Comparison of ENCODE assay signal across 8 cellular contexts in the genomic region with DNA sequence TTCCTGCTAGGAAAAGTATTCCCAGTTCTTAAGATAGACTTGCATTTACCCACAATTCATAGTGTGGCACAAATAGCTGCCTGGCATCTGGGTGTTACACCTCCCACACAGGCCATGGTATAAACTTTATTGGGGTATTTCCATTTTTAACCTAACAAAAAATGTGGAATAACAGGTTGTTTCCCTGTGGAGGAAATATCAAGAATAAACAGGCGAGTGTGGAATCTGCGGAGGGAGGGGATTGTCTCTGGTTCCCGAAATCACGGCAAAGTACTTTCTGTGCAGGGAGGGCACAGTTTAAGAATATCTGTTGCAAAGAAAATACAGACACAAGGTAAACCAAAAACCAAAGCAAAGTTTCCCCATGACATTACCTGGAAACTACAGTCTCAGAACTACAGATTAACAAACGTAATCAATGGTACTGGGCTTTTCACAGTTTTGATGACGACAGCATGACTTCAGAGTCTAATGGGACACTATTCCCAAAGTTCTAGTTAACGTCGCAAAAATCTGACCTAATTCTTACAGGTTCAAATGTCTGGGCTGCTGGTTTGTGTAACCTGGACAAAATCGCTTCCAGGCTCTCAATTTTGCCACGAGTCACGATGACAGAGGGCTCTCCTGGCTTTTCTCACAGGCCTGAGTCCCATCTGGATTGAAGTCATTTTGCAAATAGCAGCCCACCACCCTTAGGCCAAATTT. TPM values are rescaled to one million over a fixed set of nuclear protein-coding genes. Genes with fewer than 3 reads are reported as not detected.
DNase-seq lines count a peak whose midpoint lies in the region; ATAC-seq and TF ChIP-seq lines count a peak whose summit lies in the region.

No MANE protein-coding gene starts in this region.

- ATAC-seq in HG03095 (IDR thresholded peaks at IDR 0.05; ENCODE audit: unreplicated experiment) = no peak

- CTCF ChIA-PET in AG04450 (lab: Charles Lee) = interaction anchor here (0.7 to 1.0 kb wide), 2 partner anchors 68 to 185 kb away, joined by 3 read pairs; no protein-coding TSS in a partner anchor

- H3K27me3 ChIP-seq in AG04450 (ENCODE audit: control insufficient read depth, insufficient read depth, low read length) = no peaks in the 10 kb centered on the region
- no peaks in the 10 kb centered on the region for H3K27me3 ChIP-seq in mucosa of stomach (ENCODE audit: control insufficient read depth, insufficient read depth, low read length)

- DNase-seq in AG04450 (ENCODE audit: low read depth, low spot score) (no peak), chondrocyte (ENCODE audit: low spot score) (no peak), HuH-7 (ENCODE audit: low spot score) (no peak), NCI-H2081 (lab: John Stamatoyannopoulos, UW) (no peak), NCI-H226 (no peak)
- DNase-seq in Jurkat, Clone E6-1 (ENCODE audit: low read depth, low spot score) = no peak

- H3K36me3 ChIP-seq in mucosa of stomach (ENCODE audit: control insufficient read depth, insufficient read depth, low read length) = no peaks in the 10 kb centered on the region

- H3K4me1 Mint-ChIP-seq in chondrocyte (ENCODE audit: low read depth) = peaks cover 66% of the 10 kb centered on the region

- POLR2A ChIA-PET in AG04450 (lab: Yijun Ruan, JAX) = interaction anchor here (1.1 to 2.2 kb wide), 4 partner anchors 12 to 128 kb away, joined by 3 to 18 read pairs (median 6); a partner anchor contains a TSS

- H3K4me3 ChIP-seq in AG04450 (ENCODE audit: low read depth, low read length) = peak overlapping the region; percentile 88
- peak overlapping the region; percentile 86 for H3K4me3 ChIP-seq in Jurkat, Clone E6-1 (ENCODE audit: low read length)
- peak overlapping the region; percentile 39 for H3K4me3 ChIP-seq in mucosa of stomach (ENCODE audit: low read length)

- peaks cover 44% of the 10 kb centered on the region for H3K4me1 ChIP-seq in mucosa of stomach (ENCODE audit: control insufficient read depth, insufficient read depth, low read length)

- H3K27me3 Mint-ChIP-seq in chondrocyte (ENCODE audit: low read depth) = no peaks in the 10 kb centered on the region

- peak overlapping the region; percentile 86 for H3K4me3 Mint-ChIP-seq in chondrocyte (ENCODE audit: unreplicated experiment)

- H3K27ac Mint-ChIP-seq in chondrocyte (ENCODE audit: unreplicated experiment) = peak overlapping the region; percentile 96

- H3K9ac ChIP-seq in mucosa of stomach (ENCODE audit: low read length) = peak overlapping the region; percentile 76

- H3K36me3 Mint-ChIP-seq in chondrocyte (ENCODE audit: low read depth) = peaks cover 2% of the 10 kb centered on the region

- TF ChIP-seq CTCF in AG04450 (IDR thresholded peaks at IDR 0.05; ENCODE audit: low read depth, low read length) (no peak), chondrocyte (IDR thresholded peaks at IDR 0.05) (no peak)

- H3K9me3 ChIP-seq in AG04450 (ENCODE audit: control insufficient read depth, insufficient read depth, low read length) (no peaks in the 10 kb centered on the region; the same call in 1 of the 2 replicates), mucosa of stomach (ENCODE audit: control insufficient read depth, low read length) (no peaks in the 10 kb centered on the region)

- no peak overlapping the region for H3K27ac ChIP-seq in AG04450 (ENCODE audit: low read depth, low read length)

- no peaks in the 10 kb centered on the region for H3K9me3 Mint-ChIP-seq in chondrocyte (ENCODE audit: low read depth)

RNA-seq across cellular contexts. Expression of a gene that starts 1.4 kb away (rescaled TPM):
- polyA plus RNA-seq in AG04450 (2011; rRNA removed) = 84.2 and 106 TPM in 2 replicates
- 63.6 and 77.1 TPM in 2 replicates for polyA minus RNA-seq in AG04450 (2011; rRNA and poly(A)+ RNA removed)
- polyA plus RNA-seq in Jurkat, Clone E6-1 (2012; ENCODE audit: insufficient read depth, insufficient read length) = 82.0 TPM
- 61.0 to 81.8 TPM (median 66.1 TPM) in 3 replicates for total RNA-seq in chondrocyte

RNA-seq across cellular contexts. Expression of a gene that starts 58.6 kb away (rescaled TPM):
- polyA plus RNA-seq in AG04450 (2011; rRNA removed) = 45.3 and 48.7 TPM in 2 replicates
- 42.2 and 55.9 TPM in 2 replicates for polyA minus RNA-seq in AG04450 (2011; rRNA and poly(A)+ RNA removed)
- 12.6 TPM for polyA plus RNA-seq in Jurkat, Clone E6-1 (2012; ENCODE audit: insufficient read depth, insufficient read length)
- 43.9 to 54.4 TPM (median 52.5 TPM) in 3 replicates for total RNA-seq in chondrocyte

RNA-seq across cellular contexts. Expression of a gene that starts 58.8 kb away (rescaled TPM):
- polyA plus RNA-seq in AG04450 (2011; rRNA removed) = 65.2 and 77.0 TPM in 2 replicates
- 66.0 and 85.9 TPM in 2 replicates for polyA minus RNA-seq in AG04450 (2011; rRNA and poly(A)+ RNA removed)
- polyA plus RNA-seq in Jurkat, Clone E6-1 (2012; ENCODE audit: insufficient read depth, insufficient read length) = 78.8 TPM
- 37.5 to 46.9 TPM (median 39.7 TPM) in 3 replicates for total RNA-seq in chondrocyte
